ENCODE assay signal across 8 cellular contexts in the genomic region with DNA sequence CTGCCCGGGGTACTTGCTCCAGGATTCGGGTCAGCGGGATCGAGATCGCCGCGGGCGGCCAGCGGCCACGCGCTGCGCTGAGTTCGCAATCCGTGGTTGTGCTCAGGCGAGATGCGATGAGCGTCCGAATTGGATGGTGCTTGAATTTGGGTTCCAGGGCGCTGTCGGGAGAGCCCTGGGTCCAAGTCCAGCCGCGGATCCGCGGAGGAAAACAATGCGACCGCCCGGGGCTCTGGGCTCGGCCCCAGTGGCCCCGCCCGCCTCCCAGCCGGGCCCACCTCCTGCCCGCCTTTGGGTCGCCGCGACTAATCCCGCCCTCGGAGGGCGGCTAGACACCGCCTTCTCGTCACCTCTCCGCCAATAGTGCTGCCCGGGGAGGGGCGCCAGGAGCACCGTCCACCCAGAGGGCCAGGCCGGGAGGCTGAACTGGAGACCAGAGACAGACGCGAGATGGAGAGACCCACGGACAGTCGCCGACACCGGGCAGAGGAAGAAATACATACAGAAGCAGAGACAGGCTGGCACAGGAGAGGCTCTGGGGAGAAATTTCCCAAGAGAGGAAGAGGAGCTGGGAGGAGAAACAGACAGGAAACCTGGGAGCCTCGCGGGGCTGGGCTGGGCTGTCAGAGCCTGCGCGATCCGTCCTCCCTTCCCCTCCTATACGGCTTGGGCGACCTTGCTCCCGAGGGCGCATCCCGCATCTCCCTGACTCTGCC. TPM values are rescaled to one million over a fixed set of nuclear protein-coding genes. Genes with fewer than 3 reads are reported as not detected.
DNase-seq lines count a peak whose midpoint lies in the region; ATAC-seq and TF ChIP-seq lines count a peak whose summit lies in the region.

Gene SEMA6C (minus strand): TSS at position 216 of the 716 bp plus-strand sequence. CDS start 4,010 bp downstream, outside the sequence.

- H3K4me3 Mint-ChIP-seq in central memory CD8-positive, alpha-beta T cell: peak within 1 kb of the TSS; percentile 93

- H3K27me3 ChIP-seq in spleen (replicated peaks in 1 of 7): peaks cover 0 to 18% (median 8%) of the 10 kb centered on the region in 7 donors

- TF ChIP-seq POLR2A in spleen (IDR thresholded peaks at IDR 0.05): no peak

- H3K9me3 ChIP-seq in spleen: no peaks in the 10 kb centered on the region

- peak within 1 kb of the TSS; percentile 48 to 78 (median 67) for H3K27ac ChIP-seq in spleen

- H3K27me3 Mint-ChIP-seq in central memory CD8-positive, alpha-beta T cell: no peaks in the 10 kb centered on the region

- intact Hi-C loops in spleen (cut with DNase I; ENCODE audit: low total_unique reads): no loop called here

- ATAC-seq in GM19025 (IDR thresholded peaks at IDR 0.05; ENCODE audit: low read depth, unreplicated experiment) (peak; percentile 100), HG03280 (IDR thresholded peaks at IDR 0.05; ENCODE audit: unreplicated experiment) (peak; percentile 95)
- peak; percentile 100 for ATAC-seq in central memory CD8-positive, alpha-beta T cell (replicated peaks; ENCODE audit: extremely low read depth, poor library complexity, severe bottlenecking)

- peak within 1 kb of the TSS; percentile 92 for H3K27ac Mint-ChIP-seq in central memory CD8-positive, alpha-beta T cell (ENCODE audit: low read depth)

- no peak for DNase-seq in AG09309 (ENCODE audit: low read depth)
- peak; percentile 92 for DNase-seq in NCI-H226
- peak; percentile 65 to 70 (median 68) for DNase-seq in activated CD4-positive, CD25-positive, alpha-beta regulatory T cell (lab: John Stamatoyannopoulos, UW)
- DNase-seq in central memory CD8-positive, alpha-beta T cell (ENCODE audit: low spot score in 2 of 2): peak; percentile 73
- DNase-seq in iris pigment epithelial cell (ENCODE audit: low read depth): peak; percentile 92
- peak; percentile 98 for DNase-seq in spleen

- H3K4me3 ChIP-seq in AG09309 (ENCODE audit: control insufficient read depth, low read depth, low read length) (peak within 1 kb of the TSS; percentile 65), spleen (peak within 1 kb of the TSS; percentile 64 to 90 (median 80))

- 0 to 1% (median 0%) methylated on average over 18 to 61 of the region's 61 CpGs for WGBS in spleen, 5 donors

- no peak for TF ChIP-seq CTCF in AG09309 (IDR thresholded peaks at IDR 0.05; ENCODE audit: control insufficient read depth, insufficient read depth, low read depth, low read length, missing control alignments)
- peak in 2 of 11 experiments; percentile 15 to 38 for TF ChIP-seq CTCF in spleen (IDR thresholded peaks at IDR 0.05 in 8 of 11, conservative IDR thresholded peaks at IDR 0.05 in 3 of 11)

- peaks cover 13% of the 10 kb centered on the region for H3K4me1 Mint-ChIP-seq in central memory CD8-positive, alpha-beta T cell

- no peaks in the 10 kb centered on the region for H3K9me3 Mint-ChIP-seq in central memory CD8-positive, alpha-beta T cell

- no peaks in the 10 kb centered on the region for H3K36me3 Mint-ChIP-seq in central memory CD8-positive, alpha-beta T cell (ENCODE audit: insufficient read depth)

- no peaks in the 10 kb centered on the region for H3K36me3 ChIP-seq in spleen

- peaks cover 6 to 42% (median 20%) of the 10 kb centered on the region in 6 donors for H3K4me1 ChIP-seq in spleen

RNA-seq across cellular contexts. Expression of gene SEMA6C, which starts in this region (rescaled TPM):
- 1 to 10 TPM; 2.0 to 9.4 (median 4.1) TPM for total RNA-seq in spleen
- polyA plus RNA-seq in spleen: 1 to 10 TPM; 3.2 to 5.8 (median 4.4) TPM
